In the genomic region with DNA sequence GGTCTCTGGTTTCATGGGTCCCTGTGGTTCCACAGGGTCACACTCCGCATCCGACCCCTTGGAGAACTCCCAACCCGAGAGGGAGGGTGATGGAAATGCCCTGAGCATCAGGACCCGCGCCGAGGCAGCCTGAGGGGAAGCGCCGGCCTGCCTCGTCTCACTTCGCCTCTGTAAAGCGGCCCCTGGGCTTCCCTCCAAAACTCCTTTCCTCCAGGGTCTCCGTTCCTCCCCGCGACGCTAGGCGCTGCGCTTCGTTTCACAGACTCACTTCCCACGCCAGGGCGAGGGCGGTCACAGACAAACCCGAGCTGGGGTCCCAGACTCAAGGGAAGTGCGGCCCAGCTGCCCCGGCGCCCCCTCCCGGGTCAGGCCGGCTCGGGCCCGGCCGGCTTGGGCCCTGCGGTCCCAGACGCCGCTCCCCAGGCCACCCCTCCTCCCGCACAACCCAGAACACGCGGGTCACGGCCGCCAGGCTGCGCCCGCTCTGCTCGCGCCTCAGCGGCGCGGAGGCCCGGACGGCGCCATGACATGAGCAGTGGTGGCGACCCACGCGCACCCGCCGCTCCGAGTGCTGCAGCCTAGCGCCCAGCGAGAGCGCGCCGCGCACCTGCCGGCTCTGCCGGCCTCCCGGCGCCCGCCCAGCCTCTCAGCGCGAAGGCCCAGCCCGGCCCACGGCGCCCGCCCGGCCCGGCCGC, we compare ENCODE assay signal across 8 cellular contexts. TPM values are rescaled to one million over a fixed set of nuclear protein-coding genes. Genes with fewer than 3 reads are reported as not detected.
A peak's percentile ranks its signal among the peaks of the same experiment; 100 is the strongest.
DNase-seq lines count a peak whose midpoint lies in the region; ATAC-seq and TF ChIP-seq lines count a peak whose summit lies in the region.

No MANE protein-coding gene starts in this region.

- H3K27me3 ChIP-seq in neutrophil (no peaks in the 10 kb centered on the region), thyroid gland (no peaks in the 10 kb centered on the region)

- DNase-seq in NCI-H510A treated with DMSO at 0.1 percent for 48 hours (lab: John Stamatoyannopoulos, UW) (peak; percentile 32), globus pallidus (ENCODE audit: low spot score) (peak; percentile 68), thyroid gland (peak; percentile 57 to 60), posterior vena cava (ENCODE audit: low spot score) (no peak)
- peak; percentile 56 for DNase-seq in activated T-helper 1 cell treated with anti-CD3 and anti-CD28 coated beads, Interleukin-12 subunit alpha, Interleukin-12 subunit beta, Interleukin-2, Interleukin-4 antibody, amounts not matched to agents 30 ng/mL and 10 ng/mL and 1 ng/mL, durations not matched to agents 14 hours and 24 hours and 36 hours (ENCODE audit: low spot score)

- peak overlapping the region; percentile 88 for H3K4me3 Mint-ChIP-seq in activated T-helper 1 cell treated with anti-CD3 and anti-CD28 coated beads, Interleukin-12 subunit alpha, Interleukin-12 subunit beta, Interleukin-2, Interleukin-4 antibody, amounts not matched to agents 30 ng/mL and 10 ng/mL and 1 ng/mL, durations not matched to agents 14 hours and 24 hours and 36 hours

- H3K36me3 Mint-ChIP-seq in activated T-helper 1 cell treated with anti-CD3 and anti-CD28 coated beads, Interleukin-12 subunit alpha, Interleukin-12 subunit beta, Interleukin-2, Interleukin-4 antibody, amounts not matched to agents 30 ng/mL and 10 ng/mL and 1 ng/mL, durations not matched to agents 14 hours and 24 hours and 36 hours (ENCODE audit: low read depth) = peaks cover 26% of the 10 kb centered on the region

- H3K4me3 ChIP-seq in neutrophil (ENCODE audit: low read depth in 1 of 2, low read length in 1 of 2) = peak overlapping the region; percentile 72 to 74
- H3K4me3 ChIP-seq in thyroid gland (replicated peaks in 1 of 3) = peak overlapping the region; percentile 41 to 62 (median 47)

- intact Hi-C loops in activated T-helper 1 cell treated with anti-CD3 and anti-CD28 coated beads, Interleukin-12 subunit alpha, Interleukin-12 subunit beta, Interleukin-2, Interleukin-4 antibody, amounts not matched to agents 30 ng/mL and 10 ng/mL and 1 ng/mL, durations not matched to agents 14 hours and 24 hours and 36 hours (cut with micrococcal nuclease) = loop anchor here (5.0 to 10.0 kb wide), 6 partner anchors 407 to 1775 kb away; a partner anchor contains a TSS
- intact Hi-C loops in thyroid gland (cut with DNase I) = no loop called here
- intact Hi-C loops in posterior vena cava (cut with DNase I) = no loop called here

- WGBS in thyroid gland, 2 donors = 4 to 5% methylated on average over 8 to 16 of the region's 74 CpGs

- H3K9me3 ChIP-seq in neutrophil (no peaks in the 10 kb centered on the region), thyroid gland (no peaks in the 10 kb centered on the region)

- peak overlapping the region; percentile 92 for H3K27ac Mint-ChIP-seq in activated T-helper 1 cell treated with anti-CD3 and anti-CD28 coated beads, Interleukin-12 subunit alpha, Interleukin-12 subunit beta, Interleukin-2, Interleukin-4 antibody, amounts not matched to agents 30 ng/mL and 10 ng/mL and 1 ng/mL, durations not matched to agents 14 hours and 24 hours and 36 hours

- H3K9me3 Mint-ChIP-seq in activated T-helper 1 cell treated with anti-CD3 and anti-CD28 coated beads, Interleukin-12 subunit alpha, Interleukin-12 subunit beta, Interleukin-2, Interleukin-4 antibody, amounts not matched to agents 30 ng/mL and 10 ng/mL and 1 ng/mL, durations not matched to agents 14 hours and 24 hours and 36 hours = no peaks in the 10 kb centered on the region

- no peaks in the 10 kb centered on the region for H3K36me3 ChIP-seq in neutrophil
- H3K36me3 ChIP-seq in thyroid gland = no peaks in the 10 kb centered on the region

- peaks cover 63 to 64% of the 10 kb centered on the region in 2 experiments for H3K4me1 ChIP-seq in neutrophil (ENCODE audit: control insufficient read depth in 1 of 2, insufficient read depth in 1 of 2, low read depth in 1 of 2, low read length in 1 of 2)
- H3K4me1 ChIP-seq in thyroid gland = no peaks in the 10 kb centered on the region

- TF ChIP-seq POLR2A in thyroid gland (IDR thresholded peaks at IDR 0.05) = no peak

- peak overlapping the region; percentile 80 for H3K27ac ChIP-seq in neutrophil
- H3K27ac ChIP-seq in thyroid gland = peak overlapping the region in 1 of 3 donors; percentile 41

- H3K27me3 Mint-ChIP-seq in activated T-helper 1 cell treated with anti-CD3 and anti-CD28 coated beads, Interleukin-12 subunit alpha, Interleukin-12 subunit beta, Interleukin-2, Interleukin-4 antibody, amounts not matched to agents 30 ng/mL and 10 ng/mL and 1 ng/mL, durations not matched to agents 14 hours and 24 hours and 36 hours (ENCODE audit: insufficient read depth) = no peaks in the 10 kb centered on the region

- TF ChIP-seq CTCF in neutrophil (IDR thresholded peaks at IDR 0.05) = peak; percentile 48
- peak in 1 of 6 experiments; percentile 2 for TF ChIP-seq CTCF in thyroid gland (IDR thresholded peaks at IDR 0.05)

- H3K4me1 Mint-ChIP-seq in activated T-helper 1 cell treated with anti-CD3 and anti-CD28 coated beads, Interleukin-12 subunit alpha, Interleukin-12 subunit beta, Interleukin-2, Interleukin-4 antibody, amounts not matched to agents 30 ng/mL and 10 ng/mL and 1 ng/mL, durations not matched to agents 14 hours and 24 hours and 36 hours (ENCODE audit: low read depth) = peaks cover 71% of the 10 kb centered on the region

- ATAC-seq in GM18907 (IDR thresholded peaks at IDR 0.05; ENCODE audit: unreplicated experiment) (peak; percentile 41), HG02884 (IDR thresholded peaks at IDR 0.05; ENCODE audit: unreplicated experiment) (peak; percentile 33)

RNA-seq across cellular contexts. Expression of a gene that starts 0.6 kb away (rescaled TPM):
- 149 and 152 TPM in 2 replicates for total RNA-seq in activated T-helper 1 cell treated with anti-CD3 and anti-CD28 coated beads, Interleukin-12 subunit alpha, Interleukin-12 subunit beta, Interleukin-2, Interleukin-4 antibody, amounts not matched to agents 30 ng/mL and 10 ng/mL and 1 ng/mL, durations not matched to agents 14 hours and 24 hours and 36 hours
- total RNA-seq in thyroid gland (10 to 100 TPM in 3 of 4 donors, 1 to 10 TPM in 1; 9.8 to 24.6 (median 17.7) TPM), posterior vena cava (1 to 10 TPM; 2.2 to 2.5 TPM)
